Comparison of ENCODE assay signal across 22 cellular contexts in genomic region chr20:46408281-46408731, GRCh38. TPM values are rescaled to one million over a fixed set of nuclear protein-coding genes. Genes with fewer than 3 reads are reported as not detected.
DNase-seq lines count a peak whose midpoint lies in the region; ATAC-seq and TF ChIP-seq lines count a peak whose summit lies in the region.
"Had no signal": no experiment of that assay in that cellular context is flagged by ENCODE, and none has a peak within 500 bp of the region (broad histone marks: within the 10 kb centered on the region; RNA-seq: fewer than 3 reads in every experiment).

No MANE protein-coding gene starts in this region.

- H3K36me3 Mint-ChIP-seq in CD4-positive, alpha-beta T cell (ENCODE audit: low read depth), result peaks cover 13% of the 10 kb centered on the region
- no peaks in the 10 kb centered on the region for H3K36me3 Mint-ChIP-seq in WTC11

- H3K27me3 ChIP-seq in CD4-positive, alpha-beta T cell (ENCODE audit: control insufficient read depth, insufficient read depth, low read length), result peaks cover under 1% of the 10 kb centered on the region
- no peaks in the 10 kb centered on the region for H3K27me3 ChIP-seq in right cardiac atrium (ENCODE audit: control insufficient read depth, insufficient read depth)
- H3K27me3 ChIP-seq: dorsolateral prefrontal cortex, gastroesophageal sphincter, SJCRH30, testis had no signal

- H3K4me3 ChIP-seq in right cardiac atrium (ENCODE audit: low read length), result no peak overlapping the region
- H3K4me3 ChIP-seq: gastroesophageal sphincter, SJCRH30, testis had no signal

- WGBS in right cardiac atrium, result 83% methylated on average over 5 of the region's 5 CpGs

- H3K9me3 Mint-ChIP-seq in CD4-positive, alpha-beta T cell, result no peaks in the 10 kb centered on the region
- no peaks in the 10 kb centered on the region for H3K9me3 Mint-ChIP-seq in WTC11
- H3K9me3 Mint-ChIP-seq: CD8-positive, alpha-beta memory T cell; stimulated activated effector memory CD8-positive, alpha-beta T cell treated with anti-CD3 and anti-CD28 coated beads, Interleukin-12 subunit alpha, Interleukin-12 subunit beta, amount 100 ng/mL, for 72 hours had no signal

- DNase-seq in CD4-positive, alpha-beta T cell, result no peak
- DNase-seq in HK-2 (ENCODE audit: unreplicated experiment) (peak; percentile 41), WTC11 (ENCODE audit: low spot score) (no peak), kidney tubule cell (ENCODE audit: low spot score) (peak; percentile 47), right cardiac atrium (no peak)
- DNase-seq: activated gamma-delta T cell; amniotic stem cell; CD8-positive, alpha-beta memory T cell; central memory CD4-positive, alpha-beta T cell; DND-41; dorsolateral prefrontal cortex; kidney; NCI-H1694 treated with DMSO at 0.1 percent for 48 hours; SJCRH30; T-helper 2 cell; testis had no signal

- no peak overlapping the region for H3K27ac ChIP-seq in CD4-positive, alpha-beta T cell (ENCODE audit: low read depth, low read length)
- no peak overlapping the region for H3K27ac ChIP-seq in right cardiac atrium (ENCODE audit: low read length)
- H3K27ac ChIP-seq: parathyroid adenoma, SJCRH30 had no signal

- intact Hi-C loops in CD4-positive, alpha-beta T cell (cut with DNase I, micrococcal nuclease), result no loop called here
- intact Hi-C loops in right cardiac atrium (cut with DNase I), result no loop called here

- H3K9me3 ChIP-seq in CD4-positive, alpha-beta T cell (ENCODE audit: control insufficient read depth, low read length), result no peaks in the 10 kb centered on the region
- H3K9me3 ChIP-seq in right cardiac atrium (ENCODE audit: control insufficient read depth, low read length), result no peaks in the 10 kb centered on the region
- H3K9me3 ChIP-seq: gastroesophageal sphincter, SJCRH30, testis had no signal

- CTCF ChIA-PET in CD4-positive, alpha-beta T cell (lab: Charles Lee), result interaction anchor here (2.5 kb wide), 1 partner anchor 43 kb away, joined by 8 read pairs; no protein-coding TSS in a partner anchor
- CTCF ChIA-PET in WTC11 (lab: Charles Lee), result interaction anchor here (0.8 to 1.4 kb wide), 3 partner anchors 8 to 101 kb away, joined by 3 to 6 read pairs (median 3); no protein-coding TSS in a partner anchor

- H3K4me1 Mint-ChIP-seq in CD4-positive, alpha-beta T cell (ENCODE audit: low read depth), result peaks cover 55% of the 10 kb centered on the region
- peaks cover 23% of the 10 kb centered on the region for H3K4me1 Mint-ChIP-seq in WTC11

- no peak overlapping the region for H3K27ac Mint-ChIP-seq in CD4-positive, alpha-beta T cell
- no peak overlapping the region for H3K27ac Mint-ChIP-seq in WTC11

- no peak for TF ChIP-seq CTCF in CD4-positive, alpha-beta T cell (IDR thresholded peaks at IDR 0.05)
- TF ChIP-seq CTCF in WTC11 (IDR thresholded peaks at IDR 0.05), result no peak

- ATAC-seq in CD4-positive, alpha-beta T cell (ENCODE audit: poor library complexity), result no peak
- no peak for ATAC-seq in WTC11
- ATAC-seq in right cardiac atrium, result no peak
- ATAC-seq in GM21526 (IDR thresholded peaks at IDR 0.05; ENCODE audit: low FRiP score, unreplicated experiment), result no peak
- no peak for ATAC-seq in GM19395 (IDR thresholded peaks at IDR 0.05; ENCODE audit: unreplicated experiment)
- ATAC-seq: esophagus mucosa; gastroesophageal sphincter; stimulated activated effector memory CD8-positive, alpha-beta T cell treated with anti-CD3 and anti-CD28 coated beads, Interleukin-12 subunit alpha, Interleukin-12 subunit beta, amount 100 ng/mL, for 72 hours had no signal

- H3K27me3 Mint-ChIP-seq in CD4-positive, alpha-beta T cell, result peaks cover 10% of the 10 kb centered on the region
- H3K27me3 Mint-ChIP-seq in WTC11 (ENCODE audit: low read depth), result peaks cover 16% of the 10 kb centered on the region

- no peaks in the 10 kb centered on the region for H3K4me1 ChIP-seq in right cardiac atrium (ENCODE audit: control insufficient read depth, insufficient read depth, low read length)

- POLR2A ChIA-PET in CD4-positive, alpha-beta T cell (lab: Charles Lee), result no interaction called here
- POLR2A ChIA-PET in WTC11 (lab: Charles Lee), result no interaction called here

- H3K4me3 Mint-ChIP-seq in CD4-positive, alpha-beta T cell, result peak overlapping the region; percentile 99
- H3K4me3 Mint-ChIP-seq in WTC11, result peak overlapping the region; percentile 93; the same call in 1 of the 2 replicates

TF ChIP-seq in WTC11, 78 proteins besides CTCF, POLR2A, EP300 and RAD21 (continues in another document):
- TF ChIP-seq ZNF532 (CRISPR knock-in tag; IDR thresholded peaks at IDR 0.05; ENCODE audit: borderline replicate concordance), result no peak
- no peak for TF ChIP-seq ZNF219 (CRISPR knock-in tag; IDR thresholded peaks at IDR 0.05; ENCODE audit: borderline replicate concordance)
- TF ChIP-seq ETV6 (CRISPR knock-in tag; IDR thresholded peaks at IDR 0.05), result no peak
- no peak for TF ChIP-seq ZNF263 (CRISPR knock-in tag; IDR thresholded peaks at IDR 0.05; ENCODE audit: low read depth)
- TF ChIP-seq ATF2 (CRISPR knock-in tag; IDR thresholded peaks at IDR 0.05; ENCODE audit: borderline replicate concordance, low read depth), result no peak
- no peak for TF ChIP-seq AFF4 (CRISPR knock-in tag; IDR thresholded peaks at IDR 0.05; ENCODE audit: borderline replicate concordance)

RNA-seq across cellular contexts. Expression of gene ELMO2, which starts 1.9 kb away (rescaled TPM):
- 10 to 100 TPM; 85.6 TPM for total RNA-seq in CD4-positive, alpha-beta T cell
- total RNA-seq in WTC11 (2021) (28.4 to 35.5 TPM (median 32.3 TPM) in 3 replicates), right cardiac atrium (10 to 100 TPM; 29.0 to 40.2 (median 35.0) TPM)
- polyA plus RNA-seq in right cardiac atrium, result 20.7 TPM

Comparison
In these comparisons a context has a peak if more than half of its experiments do, and no peak if none do; other contexts are left out.
1. DNase-seq: peak in HK-2 (single experiment) and kidney tubule cell (single experiment); none in CD4-positive, alpha-beta T cell (0 of 10), WTC11 (single experiment) and right cardiac atrium (0 of 3).